In genomic region chr7:123635551-123636359, GRCh38 we compare ENCODE assay signal across 8 cellular contexts. TPM values are rescaled to one million over a fixed set of nuclear protein-coding genes. Genes with fewer than 3 reads are reported as not detected.
A peak's percentile ranks its signal among the peaks of the same experiment; 100 is the strongest.
DNase-seq lines count a peak whose midpoint lies in the region; ATAC-seq and TF ChIP-seq lines count a peak whose summit lies in the region.

No MANE protein-coding gene starts in this region.

- H3K36me3 Mint-ChIP-seq in neural progenitor cell, result no peaks in the 10 kb centered on the region

- no peak overlapping the region for H2AFZ ChIP-seq in neural progenitor cell (replicated peaks)

- TF ChIP-seq POLR2A in NB4 (IDR thresholded peaks at IDR 0.05; ENCODE audit: extremely low read depth, insufficient read length), result no peak

- peak; percentile 80 for TF ChIP-seq CTCF in 22Rv1 (IDR thresholded peaks at IDR 0.05)
- TF ChIP-seq CTCF in GM13976 (IDR thresholded peaks at IDR 0.05; ENCODE audit: borderline replicate concordance, control extremely low read depth, extremely low read depth, insufficient read depth, missing control alignments), result peak; percentile 31
- TF ChIP-seq CTCF in NB4 (IDR thresholded peaks at IDR 0.05; ENCODE audit: low read depth, low read length), result peak; percentile 57
- TF ChIP-seq CTCF in neural progenitor cell (IDR thresholded peaks at IDR 0.05), result peak; percentile 76
- TF ChIP-seq CTCF in tibial artery (IDR thresholded peaks at IDR 0.05), result no peak

- no peaks in the 10 kb centered on the region for H3K9me3 ChIP-seq in neural progenitor cell (ENCODE audit: low read depth)
- no peaks in the 10 kb centered on the region for H3K9me3 ChIP-seq in tibial artery

- ATAC-seq in HG03469 (IDR thresholded peaks at IDR 0.05; ENCODE audit: unreplicated experiment), result no peak

- H3K4me1 ChIP-seq in neural progenitor cell (peaks cover 6% of the 10 kb centered on the region), tibial artery (no peaks in the 10 kb centered on the region)

- H3F3A ChIP-seq in neural progenitor cell (ENCODE audit: low read depth), result no peaks in the 10 kb centered on the region

- H3K27me3 Mint-ChIP-seq in neural progenitor cell (ENCODE audit: insufficient read depth, low read depth), result peaks cover 2% of the 10 kb centered on the region

- in situ Hi-C loops in GM13976 (cut with MboI; ENCODE audit: low sequenced_read_pairs, unreplicated experiment), result no loop called here

- no peak overlapping the region for H3K9ac ChIP-seq in neural progenitor cell

- DNase-seq in GM13976 (ENCODE audit: low spot score), result peak; percentile 22
- peak; percentile 39 for DNase-seq in NB4 (ENCODE audit: low read depth)
- DNase-seq in dedifferentiated amniotic fluid mesenchymal stem cell (ENCODE audit: extremely low spot score), result peak; percentile 54
- DNase-seq in neural progenitor cell (ENCODE audit: low spot score), result peak; percentile 54
- DNase-seq in tibial artery, result no peak
- DNase-seq in substantia nigra (lab: John Stamatoyannopoulos, UW), result no peak

- H3K27ac Mint-ChIP-seq in neural progenitor cell, result no peak overlapping the region

- H3K27me3 ChIP-seq in neural progenitor cell (no peaks in the 10 kb centered on the region), tibial artery (no peaks in the 10 kb centered on the region)

- no peak overlapping the region for H3K4me3 Mint-ChIP-seq in neural progenitor cell

- no peaks in the 10 kb centered on the region for H4K20me1 ChIP-seq in neural progenitor cell (ENCODE audit: low read depth)

- H3K9me3 Mint-ChIP-seq in neural progenitor cell, result no peaks in the 10 kb centered on the region

- no peak overlapping the region for H3K4me2 ChIP-seq in neural progenitor cell

- no peak overlapping the region for H3K27ac ChIP-seq in 22Rv1
- no peak overlapping the region for H3K27ac ChIP-seq in neural progenitor cell
- H3K27ac ChIP-seq in tibial artery, result no peak overlapping the region
- H3K27ac ChIP-seq in substantia nigra (ENCODE audit: low read depth, low read length, poor library complexity, severe bottlenecking), result no peak overlapping the region

- no peak overlapping the region for H3K4me3 ChIP-seq in NB4 (ENCODE audit: low read depth, low read length)
- no peak overlapping the region for H3K4me3 ChIP-seq in neural progenitor cell
- no peak overlapping the region for H3K4me3 ChIP-seq in tibial artery

- H3K36me3 ChIP-seq in neural progenitor cell, result no peaks in the 10 kb centered on the region
- H3K36me3 ChIP-seq in tibial artery, result no peaks in the 10 kb centered on the region

- H3K79me2 ChIP-seq in neural progenitor cell (ENCODE audit: low read depth), result no peaks in the 10 kb centered on the region

- peaks cover 5% of the 10 kb centered on the region for H3K4me1 Mint-ChIP-seq in neural progenitor cell

- intact Hi-C loops in tibial artery (cut with DNase I; ENCODE audit: low total_unique reads), result no loop called here

RNA-seq across cellular contexts. Expression of gene LMOD2, which starts 19.9 kb away (rescaled TPM):
- not detected in 2 replicates for total RNA-seq in neural progenitor cell (ENCODE audit: low replicate concordance)

RNA-seq across cellular contexts. Expression of gene ASB15, which starts 34.1 kb away (rescaled TPM):
- total RNA-seq in neural progenitor cell (ENCODE audit: low replicate concordance), result not detected in 2 replicates

Comparison
In these comparisons a context has a peak if more than half of its experiments do, and no peak if none do; other contexts are left out.
1. CTCF ChIP-seq: peak in 22Rv1 (single experiment), GM13976 (single experiment), NB4 (single experiment) and neural progenitor cell (single experiment); none in tibial artery (0 of 2).
2. DNase-seq: peak in GM13976 (single experiment), NB4 (single experiment), dedifferentiated amniotic fluid mesenchymal stem cell (single experiment) and neural progenitor cell (single experiment); none in tibial artery (0 of 2) and substantia nigra (0 of 49).